ENCODE assay signal across 18 cellular contexts in the genomic region with DNA sequence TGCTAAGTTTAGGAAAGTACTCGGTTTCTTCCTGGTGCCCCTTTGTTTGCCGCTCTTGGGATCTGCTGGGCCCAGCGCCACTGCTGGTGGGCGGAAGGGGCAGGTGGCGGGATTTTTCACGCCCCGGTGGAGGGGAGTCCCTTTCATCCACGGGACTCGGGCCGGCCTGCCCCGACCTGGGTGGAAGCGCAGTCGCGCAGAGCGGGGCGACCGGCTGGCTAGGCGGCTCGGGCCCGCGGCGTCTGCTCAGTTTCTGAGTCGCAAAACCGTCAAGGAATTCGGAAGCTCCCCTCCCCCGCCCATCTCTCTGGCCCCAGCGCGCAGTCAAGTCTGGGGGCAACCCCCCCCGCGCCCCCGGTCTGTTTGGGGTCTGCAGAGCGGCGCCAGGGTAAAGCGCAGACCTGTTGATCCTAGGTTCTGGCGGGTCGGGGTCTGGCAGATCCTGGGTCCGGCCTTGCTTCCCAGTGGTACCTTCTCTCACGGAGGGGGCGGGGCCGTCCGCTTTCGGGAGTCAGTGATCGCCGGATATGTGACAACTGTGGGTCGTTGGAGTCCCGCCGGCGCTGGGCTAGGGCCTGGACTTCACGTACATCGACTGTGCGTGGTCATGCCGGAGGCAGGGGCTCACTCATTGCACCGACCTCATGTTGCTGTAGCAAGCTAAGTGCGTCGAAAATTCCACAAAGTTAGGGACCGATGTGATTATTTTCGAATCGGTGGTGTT. TPM values are rescaled to one million over a fixed set of nuclear protein-coding genes. Genes with fewer than 3 reads are reported as not detected.
DNase-seq lines count a peak whose midpoint lies in the region; ATAC-seq and TF ChIP-seq lines count a peak whose summit lies in the region.
"Had no signal": no experiment of that assay in that cellular context is flagged by ENCODE, and none has a peak within 500 bp of the region (broad histone marks: within the 10 kb centered on the region; RNA-seq: fewer than 3 reads in every experiment).

A gene with protein sequence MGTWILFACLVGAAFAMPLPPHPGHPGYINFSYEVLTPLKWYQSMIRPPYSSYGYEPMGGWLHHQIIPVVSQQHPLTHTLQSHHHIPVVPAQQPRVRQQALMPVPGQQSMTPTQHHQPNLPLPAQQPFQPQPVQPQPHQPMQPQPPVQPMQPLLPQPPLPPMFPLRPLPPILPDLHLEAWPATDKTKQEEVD (minus strand): TSS at position 481 of the 724 bp plus-strand sequence. CDS start 39,144 bp downstream, outside the sequence.

- H3K9me3 ChIP-seq in right cardiac atrium (ENCODE audit: control insufficient read depth, low read length) (no peaks in the 10 kb centered on the region), endocrine pancreas (ENCODE audit: control insufficient read depth, low read length) (no peaks in the 10 kb centered on the region), lower lobe of right lung (no peaks in the 10 kb centered on the region)

- H3K27me3 ChIP-seq in right cardiac atrium (ENCODE audit: control insufficient read depth, insufficient read depth) = no peaks in the 10 kb centered on the region
- no peaks in the 10 kb centered on the region for H3K27me3 ChIP-seq in endocrine pancreas (ENCODE audit: control insufficient read depth, insufficient read depth, low read length)
- H3K27me3 ChIP-seq in lower lobe of right lung (ENCODE audit: low read depth) = peaks cover 8% of the 10 kb centered on the region
- peaks cover 0 to 28% (median 0%) of the 10 kb centered on the region in 45 donors for H3K27me3 ChIP-seq in dorsolateral prefrontal cortex

- 4% methylated on average over 58 of the region's 58 CpGs for WGBS in right cardiac atrium
- 9% methylated on average over 58 of the region's 58 CpGs for WGBS in urinary bladder

- intact Hi-C loops in right cardiac atrium (cut with DNase I) = no loop called here
- intact Hi-C loops in left cardiac atrium (cut with DNase I) = no loop called here
- intact Hi-C loops in lower lobe of right lung (cut with DNase I) = no loop called here
- intact Hi-C loops in dorsolateral prefrontal cortex (cut with DNase I) = no loop called here

- no peak within 1 kb of the TSS for H3K27ac ChIP-seq in right cardiac atrium (ENCODE audit: low read length)
- no peak within 1 kb of the TSS for H3K27ac ChIP-seq in lower lobe of right lung
- H3K27ac ChIP-seq in urinary bladder (ENCODE audit: low read depth) = no peak within 1 kb of the TSS
- H3K27ac ChIP-seq in dorsolateral prefrontal cortex = no peak within 1 kb of the TSS

- H3K36me3 ChIP-seq in endocrine pancreas (ENCODE audit: control insufficient read depth, insufficient read depth, low read length) = no peaks in the 10 kb centered on the region
- no peaks in the 10 kb centered on the region for H3K36me3 ChIP-seq in lower lobe of right lung
- H3K36me3 ChIP-seq in urinary bladder (ENCODE audit: insufficient read depth) = peaks cover 3% of the 10 kb centered on the region

- ATAC-seq in right cardiac atrium = no peak
- ATAC-seq in left cardiac atrium = no peak
- ATAC-seq in lower lobe of right lung = peak in 1 of 2 donors; percentile 34
- ATAC-seq: activated CD8-positive, alpha-beta memory T cell treated with anti-CD3 and anti-CD28 coated beads, Interleukin-2, amount 10 ng/mL, durations not matched to agents 7 days and 5 days; SK-N-SH treated with all-trans-retinoic acid at 6 μM for 48 hours had no signal

- TF ChIP-seq CTCF in lower lobe of right lung (IDR thresholded peaks at IDR 0.05) (no peak), dorsolateral prefrontal cortex (IDR thresholded peaks at IDR 0.05 in 54 of 56, conservative IDR thresholded peaks at IDR 0.05 in 2 of 56; ENCODE audit: low read depth in 1 of 56, partially characterized antibody in 56 of 56) (no peak)

- peak within 1 kb of the TSS; percentile 26 for H3K9ac ChIP-seq in endocrine pancreas (ENCODE audit: control insufficient read depth, insufficient read depth, low read length)

- DNase-seq in right cardiac atrium (no peak), left cardiac atrium (no peak), lower lobe of right lung (peak; percentile 50), dermis blood vessel endothelial cell (no peak), dorsolateral prefrontal cortex (no peak), NCI-H526 treated with DMSO at 0.1 percent for 48 hours (lab: John Stamatoyannopoulos, UW) (no peak)
- DNase-seq: activated CD8-positive, alpha-beta memory T cell treated with anti-CD3 and anti-CD28 coated beads, Interleukin-2, amount 10 ng/mL, durations not matched to agents 7 days and 5 days; COR-L47; H7; NCI-H187 treated with DMSO at 0.1 percent for 48 hours; NCI-H510A treated with DMSO at 0.1 percent for 48 hours; stimulated activated CD4-positive, alpha-beta T cell treated with anti-CD3 and anti-CD28 coated beads, Interleukin-4, amount 100 ng/mL, for 4 hours had no signal

- H3K4me3 ChIP-seq in right cardiac atrium (ENCODE audit: low read length) = peak within 1 kb of the TSS; percentile 48
- no peak within 1 kb of the TSS for H3K4me3 ChIP-seq in endocrine pancreas (ENCODE audit: control insufficient read depth, insufficient read depth, low read length)
- peak within 1 kb of the TSS; percentile 48 for H3K4me3 ChIP-seq in lower lobe of right lung
- H3K4me3 ChIP-seq in urinary bladder (ENCODE audit: low read depth, low read length) = peak within 1 kb of the TSS; percentile 38
- peak within 1 kb of the TSS in 11 of 59 donors; percentile 10 to 57 (median 39) for H3K4me3 ChIP-seq in dorsolateral prefrontal cortex

- peaks cover 3% of the 10 kb centered on the region for H3K4me1 ChIP-seq in right cardiac atrium (ENCODE audit: control insufficient read depth, insufficient read depth, low read length)
- H3K4me1 ChIP-seq in endocrine pancreas (ENCODE audit: control insufficient read depth, insufficient read depth, low read length) = no peaks in the 10 kb centered on the region
- peaks cover 4% of the 10 kb centered on the region for H3K4me1 ChIP-seq in lower lobe of right lung
- H3K4me1 ChIP-seq in urinary bladder (ENCODE audit: insufficient read depth) = no peaks in the 10 kb centered on the region

RNA-seq across cellular contexts. Expression of the gene that starts here (rescaled TPM):
- total RNA-seq in right cardiac atrium (not detected), left cardiac atrium (not detected), lower lobe of right lung (not detected), urinary bladder (not detected), dermis blood vessel endothelial cell (not detected in 2 replicates), dorsolateral prefrontal cortex (not detected)
- polyA plus RNA-seq in right cardiac atrium (not detected), urinary bladder (not detected)
- total RNA-seq: activated CD8-positive, alpha-beta memory T cell treated with anti-CD3 and anti-CD28 coated beads, Interleukin-2, amount 10 ng/mL, durations not matched to agents 7 days and 5 days; H7; HT1080; M059J; mesothelial cell of epicardium had no signal
